11 cellular contexts compared by ENCODE assay signal in the genomic region with DNA sequence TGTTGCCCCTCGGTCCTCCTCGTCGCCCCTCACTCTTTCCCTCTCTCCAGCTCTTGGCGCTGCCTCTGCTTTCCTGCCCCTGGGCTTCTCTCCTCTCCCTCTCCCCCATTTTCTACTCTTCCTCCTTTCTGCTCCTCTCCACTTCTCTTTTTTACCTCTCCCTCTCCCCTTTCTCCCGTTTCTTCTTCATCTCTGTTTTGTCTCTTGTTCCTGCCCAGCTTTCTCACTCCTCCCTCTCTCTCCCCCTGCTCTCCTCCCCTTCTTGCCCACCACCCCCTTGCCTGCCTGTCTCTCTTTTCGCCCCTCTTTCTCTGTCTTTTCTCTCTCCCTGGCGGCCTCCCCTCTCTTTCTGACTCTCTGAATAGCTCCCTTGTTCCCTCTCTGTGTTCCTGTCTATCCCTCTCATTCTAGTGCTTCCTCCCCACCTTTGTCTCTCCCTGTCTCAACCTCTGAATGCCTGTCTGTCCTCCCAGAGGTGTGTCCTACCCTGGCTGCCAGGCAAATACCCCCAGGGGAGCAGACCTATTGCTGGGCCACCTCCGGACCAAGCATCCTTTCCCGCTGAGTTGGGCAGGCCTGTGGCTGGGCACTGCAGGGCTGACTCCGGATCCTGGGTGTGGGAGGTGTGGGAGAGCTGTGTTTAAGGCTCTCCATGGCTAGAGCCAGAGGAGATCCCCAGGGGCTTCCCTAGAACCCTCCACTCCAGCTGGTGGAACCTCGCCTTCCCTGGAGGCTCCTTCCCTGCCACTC. TPM values are rescaled to one million over a fixed set of nuclear protein-coding genes. Genes with fewer than 3 reads are reported as not detected.
DNase-seq lines count a peak whose midpoint lies in the region; ATAC-seq and TF ChIP-seq lines count a peak whose summit lies in the region.
"Had no signal": no experiment of that assay in that cellular context is flagged by ENCODE, and none has a peak within 500 bp of the region (broad histone marks: within the 10 kb centered on the region; RNA-seq: fewer than 3 reads in every experiment).

No MANE protein-coding gene starts in this region.

- peak overlapping the region; percentile 27 for H2BK12ac ChIP-seq in trophoblast cell (ENCODE audit: low read length)

- H3K4me2 ChIP-seq in PC-9: peak overlapping the region; percentile 37
- H3K4me2 ChIP-seq in trophoblast cell (ENCODE audit: low read length): peak overlapping the region; percentile 53

- TF ChIP-seq CTCF in HEK293 (tag by site-specific recombination; IDR thresholded peaks at IDR 0.05) (no peak), PC-9 (conservative IDR thresholded peaks at IDR 0.05) (no peak), heart right ventricle (IDR thresholded peaks at IDR 0.05) (no peak), prostate gland (IDR thresholded peaks at IDR 0.05) (no peak), BE2C (IDR thresholded peaks at IDR 0.05; ENCODE audit: low read depth, low read length) (no peak)

- H3K4me3 ChIP-seq in HEK293 (ENCODE audit: low read depth, low read length) (no peak overlapping the region), PC-9 (no peak overlapping the region), heart right ventricle (peak overlapping the region in 7 of 10 donors; percentile 18 to 32 (median 24)), trophoblast cell (ENCODE audit: low read depth, low read length) (no peak overlapping the region), prostate gland (no peak overlapping the region), BE2C (ENCODE audit: low read depth, low read length) (no peak overlapping the region)

- H2BK120ac ChIP-seq in trophoblast cell (ENCODE audit: insufficient read depth, low read length, poor library complexity): no peak overlapping the region

- intact Hi-C loops in PC-9 (cut with micrococcal nuclease; ENCODE audit: unreplicated experiment) (loop anchor here (2.0 kb wide), 1 partner anchor 38 kb away; no protein-coding TSS in a partner anchor), heart right ventricle (cut with DNase I) (loop anchor here in 1 of 10 donors (5.0 kb wide), 1 partner anchor 35 kb away; no protein-coding TSS in a partner anchor), head of caudate nucleus (cut with DNase I) (no loop called here), prostate gland (cut with DNase I) (no loop called here)

- H4K20me1 ChIP-seq in PC-9 (ENCODE audit: insufficient read depth): no peaks in the 10 kb centered on the region

- no peaks in the 10 kb centered on the region for H3K9me2 ChIP-seq in PC-9 (ENCODE audit: insufficient read depth)

- H3K9ac ChIP-seq in trophoblast cell (ENCODE audit: low read length): no peak overlapping the region

- H4K12ac ChIP-seq in trophoblast cell (ENCODE audit: low read depth, low read length): no peak overlapping the region

- H3K4me1 ChIP-seq in HEK293 (ENCODE audit: control insufficient read depth, insufficient read depth, low read length) (no peaks in the 10 kb centered on the region), PC-9 (replicated peaks; ENCODE audit: insufficient read depth) (peaks cover 17% of the 10 kb centered on the region), heart right ventricle (peaks cover 10 to 41% (median 32%) of the 10 kb centered on the region in 9 donors), trophoblast cell (ENCODE audit: control insufficient read depth in 1 of 2, insufficient read depth in 2 of 2, low read length in 2 of 2) (peaks cover 31 to 32% of the 10 kb centered on the region in 2 experiments), prostate gland (replicated peaks) (peaks cover 6% of the 10 kb centered on the region), BE2C (peaks cover 16% of the 10 kb centered on the region)

- H3K79me1 ChIP-seq in trophoblast cell (ENCODE audit: low read length): peaks cover 10% of the 10 kb centered on the region

- no peaks in the 10 kb centered on the region for H3K36me3 ChIP-seq in HEK293 (ENCODE audit: control insufficient read depth in 2 of 2, insufficient read depth in 1 of 2, low read length in 2 of 2)
- no peaks in the 10 kb centered on the region for H3K36me3 ChIP-seq in PC-9 (ENCODE audit: low read depth)
- no peaks in the 10 kb centered on the region for H3K36me3 ChIP-seq in heart right ventricle
- H3K36me3 ChIP-seq in trophoblast cell (ENCODE audit: control insufficient read depth in 1 of 2, insufficient read depth in 2 of 2, low read length in 2 of 2): no peaks in the 10 kb centered on the region
- H3K36me3 ChIP-seq in prostate gland: no peaks in the 10 kb centered on the region
- no peaks in the 10 kb centered on the region for H3K36me3 ChIP-seq in BE2C

- H3K14ac ChIP-seq in trophoblast cell (ENCODE audit: low read length): no peak overlapping the region

- H2AFZ ChIP-seq in PC-9 (no peak overlapping the region), trophoblast cell (ENCODE audit: insufficient read depth, low read length, poor library complexity) (peak overlapping the region; percentile 30)

- no peaks in the 10 kb centered on the region for H3K9me3 ChIP-seq in HEK293 (ENCODE audit: control insufficient read depth, insufficient read depth, low read depth, low read length)
- H3K9me3 ChIP-seq in PC-9 (ENCODE audit: insufficient read depth, low read depth): no peaks in the 10 kb centered on the region
- no peaks in the 10 kb centered on the region for H3K9me3 ChIP-seq in heart right ventricle
- H3K9me3 ChIP-seq in trophoblast cell (ENCODE audit: insufficient read depth, low read depth, low read length): no peaks in the 10 kb centered on the region
- H3K9me3 ChIP-seq in prostate gland: no peaks in the 10 kb centered on the region
- H3K9me3 ChIP-seq in BE2C: no peaks in the 10 kb centered on the region

- H3K79me2 ChIP-seq in PC-9 (ENCODE audit: low read depth): no peaks in the 10 kb centered on the region
- H3K79me2 ChIP-seq in trophoblast cell (ENCODE audit: control insufficient read depth, insufficient read depth, low read length, poor library complexity): peaks cover 4% of the 10 kb centered on the region

- peak; percentile 51 to 52 for DNase-seq in PC-9
- no peak for DNase-seq in heart right ventricle
- no peak for DNase-seq in trophoblast cell
- no peak for DNase-seq in head of caudate nucleus
- DNase-seq in prostate gland (ENCODE audit: low spot score): no peak
- DNase-seq in BE2C: no peak
- DNase-seq: activated naive CD8-positive, alpha-beta T cell treated with anti-CD3 and anti-CD28 coated beads, Interleukin-2, amount 50 U/mL, for 24 hours; stimulated activated CD4-positive, alpha-beta T cell treated with anti-CD3 and anti-CD28 coated beads, Interleukin-4, amount 100 ng/mL, for 1 hour; T-helper 2 cell had no signal

- no peaks in the 10 kb centered on the region for H3F3A ChIP-seq in PC-9 (ENCODE audit: insufficient read depth, low read depth)

- H3K27ac ChIP-seq in HEK293 (ENCODE audit: extremely low read depth, low read depth, low read length): no peak overlapping the region
- H3K27ac ChIP-seq in PC-9: no peak overlapping the region
- H3K27ac ChIP-seq in heart right ventricle: peak overlapping the region in 5 of 10 donors; percentile 15 to 59 (median 44)
- H3K27ac ChIP-seq in trophoblast cell (ENCODE audit: low read depth, low read length): no peak overlapping the region
- no peak overlapping the region for H3K27ac ChIP-seq in prostate gland

- H4K91ac ChIP-seq in trophoblast cell (ENCODE audit: low read depth, low read length): peak overlapping the region; percentile 26

- ATAC-seq in heart right ventricle: peak in 7 of 8 donors; percentile 15 to 55 (median 32)
- ATAC-seq in HG02938 (IDR thresholded peaks at IDR 0.05; ENCODE audit: unreplicated experiment): no peak
- ATAC-seq: activated naive CD8-positive, alpha-beta T cell treated with anti-CD3 and anti-CD28 coated beads, Interleukin-2, amount 50 U/mL, for 24 hours had no signal

- BruUV-seq in PC-9 (replicated peaks; lab: Mats Ljungman, UMichigan): no TSS peak

- no peak overlapping the region for H3K23ac ChIP-seq in trophoblast cell (ENCODE audit: low read length)

- no peak overlapping the region for H4K8ac ChIP-seq in trophoblast cell (ENCODE audit: low read depth, low read length)

- no peak overlapping the region for H2AK5ac ChIP-seq in trophoblast cell (ENCODE audit: low read length)

- TF ChIP-seq POLR2A in prostate gland (IDR thresholded peaks at IDR 0.05): no peak

- H2BK5ac ChIP-seq in trophoblast cell (ENCODE audit: low read depth, low read length, poor library complexity): no peak overlapping the region

- H3K27me3 ChIP-seq in PC-9 (ENCODE audit: insufficient read depth, low read depth) (peaks cover 27% of the 10 kb centered on the region; the same call in 1 of the 2 replicates), heart right ventricle (peaks cover 0 to 45% (median 18%) of the 10 kb centered on the region in 7 donors), trophoblast cell (ENCODE audit: insufficient read depth, low read length) (peaks cover 27% of the 10 kb centered on the region), prostate gland (replicated peaks; ENCODE audit: insufficient read depth) (peaks cover 14% of the 10 kb centered on the region), BE2C (no peaks in the 10 kb centered on the region)

- POLR2A ChIA-PET in HEK293 (lab: Yijun Ruan, JAX): interaction anchor here (0.7 kb wide), 1 partner anchor 1310 kb away, joined by 3 read pairs; no protein-coding TSS in a partner anchor
- POLR2A ChIA-PET in PC-9 (lab: Charles Lee; ENCODE audit: unreplicated experiment): interaction anchor here (0.8 kb wide), 1 partner anchor 15 kb away, joined by 7 read pairs; no protein-coding TSS in a partner anchor

- 36 to 54% methylated on average over 11 of the region's 11 CpGs for WGBS in heart right ventricle, 2 donors
- no CpG with 5 or more reads among the region's 11 CpGs for WGBS in trophoblast cell (ENCODE audit: extremely low coverage, insufficient coverage, insufficient read length)
- 42% methylated on average over 11 of the region's 11 CpGs for WGBS in prostate gland

- no peak overlapping the region for H3K18ac ChIP-seq in trophoblast cell (ENCODE audit: low read length)

- no peak overlapping the region for H3K4ac ChIP-seq in trophoblast cell (ENCODE audit: low read depth, low read length)

- CTCF ChIA-PET in HEK293 (lab: Yijun Ruan, JAX): no interaction called here
- CTCF ChIA-PET in PC-9 (lab: Charles Lee): interaction anchor here (0.6 kb wide), 1 partner anchor 11 kb away, joined by 17 read pairs; no protein-coding TSS in a partner anchor

TF ChIP-seq in HEK293, 187 proteins besides CTCF, POLR2A, EP300 and RAD21 (continues in another document):
- TF ChIP-seq KLF16 (tag by site-specific recombination; IDR thresholded peaks at IDR 0.05): no peak
- TF ChIP-seq ZNF274 (IDR thresholded peaks at IDR 0.05; ENCODE audit: low read length): no peak
- TF ChIP-seq ZNF274 (tag by site-specific recombination; IDR thresholded peaks at IDR 0.05; ENCODE audit: borderline replicate concordance): no peak
- peak; percentile 94 for TF ChIP-seq PRDM1 (tag by site-specific recombination; IDR thresholded peaks at IDR 0.05)
- TF ChIP-seq ZNF211 (tag by site-specific recombination; IDR thresholded peaks at IDR 0.05; ENCODE audit: low read depth): no peak
- TF ChIP-seq ZNF112 (tag by site-specific recombination; IDR thresholded peaks at IDR 0.05): no peak

RNA-seq across cellular contexts. Expression of a gene that starts 41.0 kb away (rescaled TPM):
- total RNA-seq in PC-9 (2021): 12.0 and 15.7 TPM in 2 replicates
- 1 to 10 TPM in 7 of 10 donors, under 1 TPM in 3; 0.38 to 4.0 (median 2.3) TPM for total RNA-seq in heart right ventricle
- polyA plus RNA-seq in heart right ventricle: under 1 TPM; 0.51 to 0.96 TPM
- polyA plus RNA-seq in trophoblast cell (2013): 11.1 and 12.0 TPM in 2 replicates
- 10 to 100 TPM; 11.9 to 25.2 TPM for total RNA-seq in prostate gland
- 28.9 TPM for polyA plus RNA-seq in BE2C (2012; ENCODE audit: insufficient read depth, insufficient read length, low read depth)

Comparison
In these comparisons a context has a peak if more than half of its experiments do, and no peak if none do; other contexts are left out.
1. H3K4me3 ChIP-seq: peak in heart right ventricle (7 of 10); none in HEK293 (single experiment), PC-9 (single experiment), trophoblast cell (single experiment), prostate gland (0 of 2) and BE2C (single experiment).
2. DNase-seq: peak in PC-9 (2 of 2); none in heart right ventricle (0 of 2), trophoblast cell (0 of 2), head of caudate nucleus (0 of 42), prostate gland (single experiment) and BE2C (single experiment).